Comparison of ENCODE assay signal across 27 cellular contexts in the genomic region with DNA sequence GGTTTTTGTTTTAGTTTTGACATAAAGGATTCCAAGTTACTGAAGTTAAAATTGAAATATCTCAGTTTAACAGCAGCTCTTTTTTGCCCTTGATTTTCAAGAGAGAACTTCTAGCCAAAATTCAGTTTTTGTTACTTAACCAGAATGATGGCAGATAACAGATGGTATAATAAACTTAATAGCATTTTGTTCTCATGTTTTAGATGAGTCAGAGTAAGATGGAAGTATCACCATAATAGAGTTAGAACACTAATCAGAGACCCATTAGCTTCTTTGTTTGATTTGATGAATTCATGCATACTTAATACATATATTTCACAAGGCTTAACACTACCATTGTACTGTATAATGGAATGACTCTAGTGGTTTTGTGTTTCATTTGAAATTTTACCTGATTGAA. TPM values are rescaled to one million over a fixed set of nuclear protein-coding genes. Genes with fewer than 3 reads are reported as not detected.
DNase-seq lines count a peak whose midpoint lies in the region; ATAC-seq, FAIRE-seq and TF ChIP-seq lines count a peak whose summit lies in the region.
"Had no signal": no experiment of that assay in that cellular context is flagged by ENCODE, and none has a peak within 500 bp of the region (broad histone marks: within the 10 kb centered on the region; RNA-seq: fewer than 3 reads in every experiment).

No MANE protein-coding gene starts in this region.

- no peak for ATAC-seq in SK-N-SH treated with all-trans-retinoic acid at 6 μM for 48 hours
- no peak for ATAC-seq in IMR-90 (ENCODE audit: low read depth)
- no peak for ATAC-seq in GM21528 (IDR thresholded peaks at IDR 0.05; ENCODE audit: low FRiP score, unreplicated experiment)
- no peak for ATAC-seq in HG02610 (IDR thresholded peaks at IDR 0.05; ENCODE audit: unreplicated experiment)
- ATAC-seq: A549, GM12878 had no signal

- H3K4me3 ChIP-seq in SK-N-SH (ENCODE audit: low read depth in 2 of 2, low read length in 1 of 2) = no peak overlapping the region
- H3K4me3 ChIP-seq in IMR-90 (ENCODE audit: insufficient read depth, low read depth, low read length) = no peak overlapping the region
- H3K4me3 ChIP-seq in small intestine (ENCODE audit: low read depth in 1 of 2, low read length in 2 of 2) = no peak overlapping the region
- H3K4me3 ChIP-seq: A549, BLaER1, GM12878 had no signal

- H4K5ac ChIP-seq in IMR-90 (ENCODE audit: low read depth, low read length) = no peak overlapping the region

- no peak for TF ChIP-seq POLR2A in IMR-90 (IDR thresholded peaks at IDR 0.05; ENCODE audit: low read depth, low read length)

- H3K79me2 ChIP-seq in SK-N-SH (ENCODE audit: insufficient read depth) = 0 out of 2 replicates have a peak, but pooled peaks cover 2% of the 10 kb centered on the region

- H3K4me1 ChIP-seq in SK-N-SH (ENCODE audit: control insufficient read depth in 1 of 2, insufficient read depth in 2 of 2, low read depth in 1 of 2, low read length in 1 of 2) (no peaks in the 10 kb centered on the region; a peak in 1 of 4 replicates), IMR-90 (ENCODE audit: control insufficient read depth, insufficient read depth, low read length) (peaks cover 6% of the 10 kb centered on the region; the same call in 1 of the 2 replicates), small intestine (ENCODE audit: control insufficient read depth in 2 of 2, insufficient read depth in 1 of 2, low read depth in 1 of 2, low read length in 1 of 2) (no peaks in the 10 kb centered on the region)
- H3K4me1 ChIP-seq: A549, BLaER1 had no signal

- no peak overlapping the region for H2AFZ ChIP-seq in SK-N-SH (ENCODE audit: low read depth)
- no peak overlapping the region for H2AFZ ChIP-seq in IMR-90 (replicated peaks; ENCODE audit: low read length, poor library complexity)

- H3K23ac ChIP-seq in IMR-90 (ENCODE audit: low read depth, low read length) = no peak overlapping the region

- H3K9ac ChIP-seq in SK-N-SH (no peak overlapping the region), IMR-90 (ENCODE audit: low read depth, low read length) (no peak overlapping the region)
- H3K9ac ChIP-seq: BLaER1 had no signal

- H3K9me2 ChIP-seq in SK-N-SH = no peaks in the 10 kb centered on the region

- CTCF ChIA-PET in SK-N-SH (lab: Yijun Ruan, JAX) (interaction anchor here (1.5 kb wide), 1 partner anchor 12 kb away, joined by 6 read pairs; a partner anchor contains a TSS), IMR-90 (lab: Yijun Ruan, JAX) (no interaction called here)

- no peak overlapping the region for H4K91ac ChIP-seq in IMR-90 (ENCODE audit: insufficient read depth, low read depth, low read length)

- H3K14ac ChIP-seq in IMR-90 (replicated peaks; ENCODE audit: low read depth, low read length) = no peak overlapping the region

- H3K27me3 ChIP-seq in SK-N-SH (ENCODE audit: insufficient read depth) = no peaks in the 10 kb centered on the region
- no peaks in the 10 kb centered on the region for H3K27me3 ChIP-seq in IMR-90 (ENCODE audit: control insufficient read depth, insufficient read depth, low read length)
- no peaks in the 10 kb centered on the region for H3K27me3 ChIP-seq in small intestine (ENCODE audit: control insufficient read depth in 2 of 2, insufficient read depth in 2 of 2, low read length in 2 of 2)
- H3K27me3 ChIP-seq: BE2C, BLaER1 had no signal

- peak overlapping the region; percentile 0 for H2BK5ac ChIP-seq in IMR-90 (ENCODE audit: low read depth, low read length, poor library complexity, severe bottlenecking)

- TF ChIP-seq RAD21 in SK-N-SH (IDR thresholded peaks at IDR 0.05; ENCODE audit: low read length) = no peak
- TF ChIP-seq RAD21 in IMR-90 (IDR thresholded peaks at IDR 0.05; ENCODE audit: low read length) = no peak

- H3K4ac ChIP-seq in IMR-90 (ENCODE audit: low read depth, low read length) = no peak overlapping the region

- H2AK5ac ChIP-seq in IMR-90 (ENCODE audit: low read depth, low read length) = no peak overlapping the region

- no peak overlapping the region for H2AK9ac ChIP-seq in IMR-90 (replicated peaks; ENCODE audit: low read depth, low read length, poor library complexity)

- H2BK120ac ChIP-seq in IMR-90 (ENCODE audit: low read depth, low read length) = no peak overlapping the region

- H3K56ac ChIP-seq in IMR-90 (ENCODE audit: extremely low read depth, insufficient read depth, low read length) = no peak overlapping the region

- in situ Hi-C loops in IMR-90 (cut with MboI; ENCODE audit: low sequenced_read_pairs) = no loop called here

- H3F3A ChIP-seq in SK-N-SH (replicated peaks; ENCODE audit: insufficient read depth) = peaks cover 7% of the 10 kb centered on the region

- intact Hi-C loops in IMR-90 (cut with micrococcal nuclease) = no loop called here

- H3K18ac ChIP-seq in IMR-90 (ENCODE audit: low read depth, low read length) = no peak overlapping the region

- BruUV-seq in IMR-90 (replicated peaks; lab: Mats Ljungman, UMichigan) = no TSS peak

- H3K9me3 ChIP-seq in SK-N-SH (no peaks in the 10 kb centered on the region), IMR-90 (ENCODE audit: control insufficient read depth, insufficient read depth, low read length) (no peaks in the 10 kb centered on the region), small intestine (ENCODE audit: control insufficient read depth, low read depth) (no peaks in the 10 kb centered on the region)
- H3K9me3 ChIP-seq: A549, BE2C, BLaER1 had no signal

- no peak overlapping the region for H2BK20ac ChIP-seq in IMR-90 (ENCODE audit: low read depth, low read length)

- peak; percentile 61 for FAIRE-seq in small intestine (lab: Jason Lieb, UNC)
- FAIRE-seq: A549, GM12878, GM12892, GM18507 had no signal

- DNase-seq in SK-N-SH (no peak), IMR-90 (no peak), epithelial cell of prostate (ENCODE audit: low read depth, low spot score) (no peak), small intestine (no peak), NCI-H1417 (lab: John Stamatoyannopoulos, UW) (no peak)
- DNase-seq: BE2C; C1 segment of cervical spinal cord; CD4-positive, alpha-beta memory T cell; CD4-positive, CD25-positive, alpha-beta regulatory T cell; CD8-positive, alpha-beta memory T cell; COR-L47; DMS 273 treated with DMSO at 0.1 percent for 48 hours; DMS153; DMS53; DMS79; DND-41; EL; GDM1 had no signal

- TF ChIP-seq CTCF in SK-N-SH (IDR thresholded peaks at IDR 0.05) (no peak), IMR-90 (conservative IDR thresholded peaks at IDR 0.05; ENCODE audit: low read depth, low read length) (no peak)

- no peak for TF ChIP-seq EP300 in SK-N-SH (IDR thresholded peaks at IDR 0.05; ENCODE audit: borderline replicate concordance in 1 of 2, low read depth in 1 of 2, low read length in 1 of 2)

- H4K20me1 ChIP-seq in SK-N-SH (ENCODE audit: insufficient read depth) (no peaks in the 10 kb centered on the region), IMR-90 (ENCODE audit: insufficient read depth, low read length) (no peaks in the 10 kb centered on the region)
- H4K20me1 ChIP-seq: BLaER1 had no signal

- peaks cover 41 to 55% of the 10 kb centered on the region in 2 experiments for H3K36me3 ChIP-seq in SK-N-SH (replicated peaks in 1 of 2; ENCODE audit: control insufficient read depth in 1 of 2, insufficient read depth in 2 of 2, low read length in 1 of 2)
- peaks cover 19% of the 10 kb centered on the region for H3K36me3 ChIP-seq in IMR-90 (ENCODE audit: control insufficient read depth, insufficient read depth, low read length)
- peaks cover 9 to 12% of the 10 kb centered on the region in 2 donors for H3K36me3 ChIP-seq in small intestine (ENCODE audit: control insufficient read depth in 2 of 2, insufficient read depth in 2 of 2, low read length in 2 of 2)

- POLR2A ChIA-PET in SK-N-SH (lab: Yijun Ruan, JAX) = no interaction called here
- POLR2A ChIA-PET in IMR-90 (lab: Charles Lee; ENCODE audit: unreplicated experiment) = no interaction called here

- dilution Hi-C loops in IMR-90 (cut with HindIII; ENCODE audit: low sequenced_read_pairs, unreplicated experiment) = no loop called here

- H3K79me1 ChIP-seq in IMR-90 (ENCODE audit: low read depth in 1 of 2, low read length in 2 of 2) = peaks cover 7 to 8% of the 10 kb centered on the region in 2 experiments; a peak in 2 of 4 replicates

- H3K27ac ChIP-seq in SK-N-SH (ENCODE audit: low read depth in 2 of 2, low read length in 1 of 2) (no peak overlapping the region), IMR-90 (ENCODE audit: insufficient read depth, low read length) (no peak overlapping the region), epithelial cell of prostate (peak overlapping the region; percentile 8), small intestine (ENCODE audit: low read depth in 1 of 2, low read length in 1 of 2) (no peak overlapping the region)
- H3K27ac ChIP-seq: 22Rv1, A549, BLaER1 had no signal

- H3K9me1 ChIP-seq in IMR-90 (ENCODE audit: insufficient read depth, low read length) = no peaks in the 10 kb centered on the region

- no peak overlapping the region for H2BK15ac ChIP-seq in IMR-90 (ENCODE audit: low read depth, low read length)

- no peak overlapping the region for H4K8ac ChIP-seq in IMR-90 (ENCODE audit: low read depth in 2 of 2, low read length in 2 of 2)

- no peak overlapping the region for H3K4me2 ChIP-seq in SK-N-SH
- no peak overlapping the region for H3K4me2 ChIP-seq in IMR-90 (ENCODE audit: low read depth, low read length)
- H3K4me2 ChIP-seq: A549, BLaER1 had no signal

TF ChIP-seq in SK-N-SH, 30 proteins besides CTCF, POLR2A, EP300 and RAD21:
- no peak for TF ChIP-seq FOSL2 (IDR thresholded peaks at IDR 0.05; ENCODE audit: borderline replicate concordance, low read depth)
TF ChIP-seq in SK-N-SH: peak in this region for 0.

TF ChIP-seq in IMR-90, 13 proteins besides CTCF, POLR2A, EP300 and RAD21 (continues in another document):
- TF ChIP-seq NFE2L2 (IDR thresholded peaks at IDR 0.05; ENCODE audit: low read depth, low read length) (no peak), RCOR1 (IDR thresholded peaks at IDR 0.05; ENCODE audit: insufficient replicate concordance, low read length) (no peak), SMC3 (IDR thresholded peaks at IDR 0.05; ENCODE audit: low read depth, low read length) (no peak), FOS (IDR thresholded peaks at IDR 0.05; ENCODE audit: low read depth, low read length) (no peak)
- TF ChIP-seq, protein P1, sequence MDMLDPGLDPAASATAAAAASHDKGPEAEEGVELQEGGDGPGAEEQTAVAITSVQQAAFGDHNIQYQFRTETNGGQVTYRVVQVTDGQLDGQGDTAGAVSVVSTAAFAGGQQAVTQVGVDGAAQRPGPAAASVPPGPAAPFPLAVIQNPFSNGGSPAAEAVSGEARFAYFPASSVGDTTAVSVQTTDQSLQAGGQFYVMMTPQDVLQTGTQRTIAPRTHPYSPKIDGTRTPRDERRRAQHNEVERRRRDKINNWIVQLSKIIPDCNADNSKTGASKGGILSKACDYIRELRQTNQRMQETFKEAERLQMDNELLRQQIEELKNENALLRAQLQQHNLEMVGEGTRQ (IDR thresholded peaks at IDR 0.05; ENCODE audit: low read depth, low read length) = no peak

RNA-seq across cellular contexts. Expression of a gene that starts 11.9 kb away (rescaled TPM):
- polyA plus RNA-seq in SK-N-SH (2012; rRNA removed) (13.2 and 14.8 TPM in 2 replicates), IMR-90 (2012; rRNA removed) (16.9 and 20.4 TPM in 2 replicates), small intestine (10 to 100 TPM; 24.4 to 35.1 (median 25.7) TPM)
- 16.9 and 22.2 TPM in 2 replicates for polyA plus RNA-seq in SK-N-SH (2012; cell fraction: cytosol; rRNA removed)
- polyA plus RNA-seq in SK-N-SH (2012; cell fraction: nucleus; rRNA removed) = 6.1 and 16.6 TPM in 2 replicates
- total RNA-seq in IMR-90 (2012; rRNA removed) = 24.6 and 41.1 TPM in 2 replicates
- 2.6 and 2.9 TPM in 2 replicates for polyA plus RNA-seq in IMR-90 (2012; cell fraction: cytosol; rRNA removed)
- polyA plus RNA-seq in IMR-90 (2012; cell fraction: nucleus; rRNA removed; ENCODE audit: low replicate concordance) = 5.7 and 21.7 TPM in 2 replicates
